In the genomic region with DNA sequence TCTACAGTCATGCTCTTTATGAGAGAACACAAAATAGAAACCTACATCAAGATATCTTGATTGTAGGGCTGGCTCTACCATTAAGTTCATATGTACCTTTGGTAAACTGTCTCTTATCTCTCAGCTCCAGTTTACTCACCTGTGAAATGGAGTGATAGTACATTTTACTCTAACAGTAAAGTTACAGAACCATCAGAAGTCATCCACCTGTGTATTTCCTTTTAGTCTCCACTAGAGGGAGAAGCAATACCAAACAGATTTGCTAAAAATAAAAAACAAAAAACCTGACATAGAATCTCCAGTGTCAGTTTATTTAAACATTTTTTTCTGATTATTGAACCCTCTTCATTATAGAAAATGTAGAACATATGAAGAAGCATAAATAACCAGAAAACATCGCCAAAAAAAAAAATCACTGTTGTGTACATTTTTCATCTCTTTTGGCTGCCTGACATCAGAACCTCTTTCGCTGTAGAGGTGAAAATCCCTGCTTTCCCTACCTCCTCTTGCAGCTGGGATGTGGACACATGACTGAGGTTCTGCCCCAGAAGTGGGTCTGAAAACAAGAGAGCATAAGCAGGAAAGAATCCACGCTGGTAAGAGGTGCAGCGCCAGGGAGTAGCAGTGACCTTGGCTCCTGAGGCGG, we compare ENCODE assay signal across 8 cellular contexts. TPM values are rescaled to one million over a fixed set of nuclear protein-coding genes. Genes with fewer than 3 reads are reported as not detected.
DNase-seq lines count a peak whose midpoint lies in the region; ATAC-seq, FAIRE-seq and TF ChIP-seq lines count a peak whose summit lies in the region.

No MANE protein-coding gene starts in this region.

- no peaks in the 10 kb centered on the region for H3K9me3 ChIP-seq in ascending aorta
- no peaks in the 10 kb centered on the region for H3K9me3 ChIP-seq in lower lobe of right lung

- TF ChIP-seq CTCF in ascending aorta (IDR thresholded peaks at IDR 0.05), result peak in 2 of 3 experiments; percentile 66 to 68
- TF ChIP-seq CTCF in lower lobe of right lung (IDR thresholded peaks at IDR 0.05), result peak; percentile 59

- no peak overlapping the region for H3K4me3 Mint-ChIP-seq in activated T-cell treated with anti-CD3 and anti-CD28 coated beads, Interleukin-2, amount 50 U/mL, for 72 hours

- ATAC-seq in lower lobe of right lung (no peak), GM21723 (IDR thresholded peaks at IDR 0.05; ENCODE audit: unreplicated experiment) (no peak)
- no peak for ATAC-seq in activated T-cell treated with anti-CD3 and anti-CD28 coated beads, Interleukin-2, amount 50 U/mL, for 72 hours (replicated peaks in 1 of 2)

- DNase-seq in DMS53 (lab: John Stamatoyannopoulos, UW) (peak; percentile 44), HTR-8/SVneo (ENCODE audit: insufficient read length, low spot score) (peak; percentile 4), ascending aorta (ENCODE audit: low spot score in 2 of 2) (no peak), lower lobe of right lung (no peak), germinal center (ENCODE audit: low spot score) (no peak), NCI-H187 (lab: John Stamatoyannopoulos, UW) (no peak)
- no peak for DNase-seq in activated T-cell treated with anti-CD3 and anti-CD28 coated beads, Interleukin-2, amount 50 U/mL, for 72 hours

- no peaks in the 10 kb centered on the region for H3K27me3 ChIP-seq in ascending aorta
- H3K27me3 ChIP-seq in lower lobe of right lung (ENCODE audit: low read depth), result no peaks in the 10 kb centered on the region

- FAIRE-seq in HTR-8/SVneo (lab: Jason Lieb, UNC), result no peak

- H3K36me3 ChIP-seq in ascending aorta (no peaks in the 10 kb centered on the region), lower lobe of right lung (no peaks in the 10 kb centered on the region)

- no peak overlapping the region for H3K27ac ChIP-seq in ascending aorta
- no peak overlapping the region for H3K27ac ChIP-seq in lower lobe of right lung

- no peaks in the 10 kb centered on the region for H3K4me1 ChIP-seq in ascending aorta
- H3K4me1 ChIP-seq in lower lobe of right lung, result no peaks in the 10 kb centered on the region

- intact Hi-C loops in ascending aorta (cut with DNase I) (no loop called here), lower lobe of right lung (cut with DNase I) (loop anchor here (10.0 kb wide), 1 partner anchor 57 kb away; no protein-coding TSS in a partner anchor)

- H3K27ac Mint-ChIP-seq in activated T-cell treated with anti-CD3 and anti-CD28 coated beads, Interleukin-2, amount 50 U/mL, for 72 hours, result no peak overlapping the region

- H3K27me3 Mint-ChIP-seq in activated T-cell treated with anti-CD3 and anti-CD28 coated beads, Interleukin-2, amount 50 U/mL, for 72 hours (ENCODE audit: low read depth), result no peaks in the 10 kb centered on the region

- H3K36me3 Mint-ChIP-seq in activated T-cell treated with anti-CD3 and anti-CD28 coated beads, Interleukin-2, amount 50 U/mL, for 72 hours (ENCODE audit: insufficient read depth in 2 of 2), result no peaks in the 10 kb centered on the region

- H3K4me3 ChIP-seq in ascending aorta, result no peak overlapping the region
- no peak overlapping the region for H3K4me3 ChIP-seq in lower lobe of right lung

- no peaks in the 10 kb centered on the region for H3K9me3 Mint-ChIP-seq in activated T-cell treated with anti-CD3 and anti-CD28 coated beads, Interleukin-2, amount 50 U/mL, for 72 hours

- no peaks in the 10 kb centered on the region for H3K4me1 Mint-ChIP-seq in activated T-cell treated with anti-CD3 and anti-CD28 coated beads, Interleukin-2, amount 50 U/mL, for 72 hours (ENCODE audit: low read depth)

RNA-seq across cellular contexts. Expression of a gene that starts 48.7 kb away (rescaled TPM):
- total RNA-seq in ascending aorta (not detected), lower lobe of right lung (1.5 TPM)
- total RNA-seq in activated T-cell treated with anti-CD3 and anti-CD28 coated beads, Interleukin-2, amount 50 U/mL, for 72 hours, result not detected

Comparison
In these comparisons a context has a peak if more than half of its experiments do, and no peak if none do; other contexts are left out.
1. DNase-seq: peak in DMS53 (single experiment) and HTR-8/SVneo (single experiment); none in ascending aorta (0 of 2), lower lobe of right lung (single experiment), germinal center (single experiment), activated T-cell treated with anti-CD3 and anti-CD28 coated beads, Interleukin-2, amount 50 U/mL, for 72 hours (0 of 2) and NCI-H187 (0 of 2).